8 cellular contexts compared by ENCODE assay signal in the genomic region with DNA sequence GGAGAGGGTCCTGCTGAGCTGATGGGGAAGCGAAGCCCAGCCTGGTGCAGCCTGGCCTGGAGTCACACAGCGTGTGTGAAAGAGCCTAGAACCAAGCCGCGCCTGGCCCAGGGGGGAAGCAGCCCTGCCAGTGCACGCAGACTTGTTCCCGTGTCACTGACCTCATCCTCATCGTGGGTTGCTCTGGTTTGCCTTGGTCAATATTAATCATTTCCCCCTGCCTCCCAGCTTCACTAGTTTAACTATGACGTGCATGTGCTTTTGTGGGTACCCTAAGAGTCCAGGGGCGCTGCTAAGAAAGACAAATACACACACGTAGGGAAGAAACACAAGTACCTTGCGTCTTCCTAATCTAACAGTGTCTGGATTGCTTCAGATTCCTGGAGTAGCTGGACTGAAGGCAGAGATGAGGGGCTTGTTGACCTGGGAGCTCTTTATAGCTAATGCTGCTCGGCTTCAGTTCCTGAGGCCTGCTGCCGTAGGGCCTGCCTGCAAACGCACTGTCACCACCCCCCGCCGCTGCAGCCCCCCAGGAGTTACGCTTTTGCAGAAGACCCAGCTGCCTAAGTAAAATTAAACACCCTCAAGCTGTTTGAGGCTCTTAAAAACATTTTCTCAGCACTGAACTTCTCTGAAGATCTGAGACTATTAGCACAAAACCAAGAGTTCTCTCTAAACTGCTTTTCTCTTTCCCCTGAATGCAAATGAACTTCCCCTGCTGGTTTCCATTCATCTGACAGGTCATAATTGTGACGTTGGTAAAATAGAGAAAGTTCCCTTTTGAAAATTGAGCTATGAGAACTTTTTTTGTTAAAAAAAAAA.
DNase-seq lines count a peak whose midpoint lies in the region; ATAC-seq, FAIRE-seq and TF ChIP-seq lines count a peak whose summit lies in the region.

No MANE protein-coding gene starts in this region.

- peaks cover 4% of the 10 kb centered on the region for H3K36me3 Mint-ChIP-seq in activated naive CD8-positive, alpha-beta T cell

- peaks cover 72% of the 10 kb centered on the region for H3K4me1 Mint-ChIP-seq in activated naive CD8-positive, alpha-beta T cell (ENCODE audit: low read depth)

- H3F3A ChIP-seq in DOHH2 (ENCODE audit: control insufficient read depth, insufficient read depth), result peaks cover 8% of the 10 kb centered on the region

- no peaks in the 10 kb centered on the region for H3K27me3 ChIP-seq in DOHH2 (ENCODE audit: control insufficient read depth, low read length)

- ATAC-seq in GM19395 (IDR thresholded peaks at IDR 0.05; ENCODE audit: unreplicated experiment), result peak; percentile 65
- ATAC-seq in HG03432 (IDR thresholded peaks at IDR 0.05; ENCODE audit: unreplicated experiment), result peak; percentile 59

- peak overlapping the region; percentile 77 for H3K4me3 Mint-ChIP-seq in activated naive CD8-positive, alpha-beta T cell

- peak overlapping the region; percentile 93 for H3K27ac ChIP-seq in DOHH2 (ENCODE audit: low read depth, low read length)

- H3K4me2 ChIP-seq in DOHH2 (ENCODE audit: low read length), result peak overlapping the region; percentile 87

- no peaks in the 10 kb centered on the region for H3K9me3 Mint-ChIP-seq in activated naive CD8-positive, alpha-beta T cell (ENCODE audit: low read depth)

- DNase-seq in midbrain (lab: John Stamatoyannopoulos, UW) (peak; percentile 62), NCI-H1417 (lab: John Stamatoyannopoulos, UW) (no peak), D721Med (ENCODE audit: insufficient read length, low spot score) (no peak), T1000 (lab: John Stamatoyannopoulos, UW) (no peak)

- H3K27ac Mint-ChIP-seq in activated naive CD8-positive, alpha-beta T cell, result peak overlapping the region; percentile 92

- no peak for FAIRE-seq in D721Med (lab: Jason Lieb, UNC)

- no peaks in the 10 kb centered on the region for H3K9me3 ChIP-seq in DOHH2 (ENCODE audit: control insufficient read depth, insufficient read depth, low read length)

- H3K4me3 ChIP-seq in DOHH2 (ENCODE audit: low read length), result peak overlapping the region; percentile 70

- TF ChIP-seq CTCF in DOHH2 (IDR thresholded peaks at IDR 0.05; ENCODE audit: low read depth, low read length, poor library complexity, severe bottlenecking) (no peak), D721Med (IDR thresholded peaks at IDR 0.05; ENCODE audit: insufficient read depth, missing control alignments) (no peak)

- H4K20me1 ChIP-seq in DOHH2 (ENCODE audit: control insufficient read depth, insufficient read depth, low read depth, low read length), result no peaks in the 10 kb centered on the region

- H3K27me3 Mint-ChIP-seq in activated naive CD8-positive, alpha-beta T cell, result no peaks in the 10 kb centered on the region

- H3K4me1 ChIP-seq in DOHH2 (ENCODE audit: control insufficient read depth, low read length), result peaks cover 69% of the 10 kb centered on the region

- no peaks in the 10 kb centered on the region for H3K36me3 ChIP-seq in DOHH2 (ENCODE audit: control insufficient read depth, low read length)

- no peaks in the 10 kb centered on the region for H3K9me2 ChIP-seq in DOHH2 (replicated peaks; ENCODE audit: control insufficient read depth, low read length)

- no peaks in the 10 kb centered on the region for H3K79me2 ChIP-seq in DOHH2 (ENCODE audit: control insufficient read depth, low read length)
